21 cellular contexts compared by ENCODE assay signal in genomic region chr1:9184749-9185148, GRCh38.
"Had no signal": no experiment of that assay in that cellular context is flagged by ENCODE, and none has a peak within 500 bp of the region (broad histone marks: within the 10 kb centered on the region; RNA-seq: fewer than 3 reads in every experiment).

No MANE protein-coding gene starts in this region.

- H3K27ac Mint-ChIP-seq: activated CD4-positive, alpha-beta memory T cell treated with anti-CD3 and anti-CD28 coated beads, Interleukin-2, amount 10 ng/mL, durations not matched to agents 7 days and 5 days; activated CD8-positive, alpha-beta memory T cell treated with anti-CD3 and anti-CD28 coated beads, Interleukin-2, amount 10 ng/mL, durations not matched to agents 7 days and 5 days; activated T-helper 17 cell treated with anti-CD3 and anti-CD28 coated beads, Interleukin-2, amount 50 U/mL, for 72 hours; stimulated activated naive CD8-positive, alpha-beta T cell treated with anti-CD3 and anti-CD28 coated beads, Interleukin-15, amount 100 ng/mL, for 72 hours; T-helper 1 cell treated with Interleukin-12 subunit alpha and Interleukin-12 subunit beta and Interleukin-4 antibody, amounts not matched to agents 30 μg/mL and 1 μg/mL, for 36 hours had no signal

- H3K27me3 ChIP-seq: ovary had no signal

- ATAC-seq: activated CD8-positive, alpha-beta memory T cell treated with anti-CD3 and anti-CD28 coated beads, Interleukin-2, amount 10 ng/mL, durations not matched to agents 7 days and 5 days; activated T-helper 17 cell treated with anti-CD3 and anti-CD28 coated beads, Interleukin-2, amount 50 U/mL, for 72 hours; left lung; sciatic nerve; stimulated activated naive CD8-positive, alpha-beta T cell treated with anti-CD3 and anti-CD28 coated beads, Interleukin-15, amount 100 ng/mL, for 72 hours had no signal

- H3K36me3 ChIP-seq: left lung, ovary, suprapubic skin, transverse colon had no signal

- H3K9me3 ChIP-seq: left lung, ovary, suprapubic skin, transverse colon had no signal

- DNase-seq: activated CD4-positive, alpha-beta memory T cell treated with anti-CD3 and anti-CD28 coated beads, Interleukin-2, amount 10 ng/mL, durations not matched to agents 7 days and 5 days; activated CD4-positive, alpha-beta T cell treated with anti-CD3 and anti-CD28 coated beads for 4 hours; activated CD8-positive, alpha-beta memory T cell treated with anti-CD3 and anti-CD28 coated beads, Interleukin-2, amount 10 ng/mL, durations not matched to agents 7 days and 5 days; activated naive CD4-positive, alpha-beta T cell; anterior cingulate cortex; cerebellar nuclear complex; cortex of kidney; ovary; stimulated activated CD4-positive, alpha-beta T cell treated with anti-CD3 and anti-CD28 coated beads, Interleukin-4, amount 100 ng/mL, for 1 hour; stimulated activated naive CD8-positive, alpha-beta T cell treated with anti-CD3 and anti-CD28 coated beads, Interleukin-15, amount 100 ng/mL, for 72 hours; transverse colon; WERI-Rb-1 had no signal

- H3K27ac ChIP-seq: left lung, ovary, suprapubic skin, transverse colon, WERI-Rb-1 had no signal

- FAIRE-seq: endometrium, frontal cortex, kidney had no signal

- H3K9me3 Mint-ChIP-seq: activated CD4-positive, alpha-beta memory T cell treated with anti-CD3 and anti-CD28 coated beads, Interleukin-2, amount 10 ng/mL, durations not matched to agents 7 days and 5 days; activated T-helper 17 cell treated with anti-CD3 and anti-CD28 coated beads, Interleukin-2, amount 50 U/mL, for 72 hours; stimulated activated naive CD8-positive, alpha-beta T cell treated with anti-CD3 and anti-CD28 coated beads, Interleukin-15, amount 100 ng/mL, for 72 hours; T-helper 1 cell treated with Interleukin-12 subunit alpha and Interleukin-12 subunit beta and Interleukin-4 antibody, amounts not matched to agents 30 μg/mL and 1 μg/mL, for 36 hours had no signal

- H3K4me3 Mint-ChIP-seq: activated CD4-positive, alpha-beta memory T cell treated with anti-CD3 and anti-CD28 coated beads, Interleukin-2, amount 10 ng/mL, durations not matched to agents 7 days and 5 days; activated CD8-positive, alpha-beta memory T cell treated with anti-CD3 and anti-CD28 coated beads, Interleukin-2, amount 10 ng/mL, durations not matched to agents 7 days and 5 days; activated T-helper 17 cell treated with anti-CD3 and anti-CD28 coated beads, Interleukin-2, amount 50 U/mL, for 72 hours; stimulated activated naive CD8-positive, alpha-beta T cell treated with anti-CD3 and anti-CD28 coated beads, Interleukin-15, amount 100 ng/mL, for 72 hours; T-helper 1 cell treated with Interleukin-12 subunit alpha and Interleukin-12 subunit beta and Interleukin-4 antibody, amounts not matched to agents 30 μg/mL and 1 μg/mL, for 36 hours had no signal

- H3K4me3 ChIP-seq: left lung, ovary, smooth muscle cell, suprapubic skin, transverse colon had no signal
